Comparison of ENCODE assay signal across 8 cellular contexts in the genomic region with DNA sequence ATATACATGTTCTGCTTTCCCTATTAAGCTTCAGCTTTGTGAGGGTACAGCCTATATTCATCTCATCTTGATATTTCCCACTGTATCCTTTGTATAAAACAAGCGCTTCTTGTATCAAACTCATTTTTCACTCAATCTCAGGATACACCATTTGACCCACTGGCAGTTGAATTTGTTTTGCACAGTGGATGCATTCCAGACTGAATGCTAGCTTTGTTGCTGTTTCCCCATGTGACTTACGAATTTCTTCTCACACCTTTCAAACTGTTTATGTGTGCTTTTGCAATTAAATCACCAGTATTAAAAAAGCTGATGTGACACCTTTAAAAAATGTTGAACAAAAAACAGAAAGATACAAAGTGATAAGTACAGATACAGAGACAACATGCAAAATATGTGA.
"Had no signal": no experiment of that assay in that cellular context is flagged by ENCODE, and none has a peak within 500 bp of the region (broad histone marks: within the 10 kb centered on the region; RNA-seq: fewer than 3 reads in every experiment).

No MANE protein-coding gene starts in this region.

- FAIRE-seq: H1, H54, HTR-8/SVneo had no signal

- H2AFZ ChIP-seq: GM23338 had no signal

- H3K4me3 ChIP-seq: GM23338 had no signal

- H3K4me2 ChIP-seq: GM23338 had no signal

- ATAC-seq: GM23338 had no signal

- DNase-seq: H9, HCEC 1CT, IMR-90, KBM-7 had no signal
